14 cellular contexts compared by ENCODE assay signal in the genomic region with DNA sequence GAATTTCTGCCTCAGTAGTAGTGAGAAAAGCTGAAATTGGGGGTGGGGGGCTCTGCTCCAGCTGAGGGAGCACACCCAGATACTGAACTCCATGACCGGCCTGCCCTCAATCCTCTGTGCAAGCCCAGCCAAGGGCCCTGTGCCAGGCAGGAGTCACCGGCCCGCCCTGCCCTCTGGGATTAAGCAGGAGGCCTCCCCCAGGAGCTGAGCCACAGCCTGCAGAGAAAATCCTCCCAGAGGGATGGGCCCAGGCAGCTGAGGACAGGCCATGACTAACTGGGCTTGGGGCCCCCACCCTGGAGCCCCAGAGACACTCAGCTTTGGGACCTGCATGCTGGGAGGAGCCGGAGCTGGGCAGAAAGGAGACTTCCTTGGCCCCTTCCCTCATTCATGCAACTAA. TPM values are rescaled to one million over a fixed set of nuclear protein-coding genes. Genes with fewer than 3 reads are reported as not detected.
A peak's percentile ranks its signal among the peaks of the same experiment; 100 is the strongest.
DNase-seq lines count a peak whose midpoint lies in the region; ATAC-seq and TF ChIP-seq lines count a peak whose summit lies in the region.
"Had no signal": no experiment of that assay in that cellular context is flagged by ENCODE, and none has a peak within 500 bp of the region (broad histone marks: within the 10 kb centered on the region; RNA-seq: fewer than 3 reads in every experiment).

No MANE protein-coding gene starts in this region.

- DNase-seq in Right ventricle myocardium inferior (ENCODE audit: missing footprints) = peak; percentile 80
- no peak for DNase-seq in cardiac septum (ENCODE audit: low spot score)
- peak; percentile 84 for DNase-seq in epithelial cell of prostate (ENCODE audit: low read depth, low spot score)
- DNase-seq in mesenchymal stem cell = peak; percentile 26
- no peak for DNase-seq in NCI-H146 (lab: John Stamatoyannopoulos, UW)
- no peak for DNase-seq in activated CD4-positive, alpha-beta T cell treated with anti-CD3 and anti-CD28 coated beads, Interleukin-2, amount 50 U/mL, for 48 hours
- DNase-seq in type B pancreatic cell (ENCODE audit: extremely low spot score, unreplicated experiment) = no peak
- no peak for DNase-seq in NCI-H748 (lab: John Stamatoyannopoulos, UW; ENCODE audit: unreplicated experiment)
- DNase-seq: activated CD4-positive, CD25-positive, alpha-beta regulatory T cell; caudate nucleus; mesendoderm; RPMI8226 had no signal

- no peak overlapping the region for H3K23ac ChIP-seq in mesenchymal stem cell (ENCODE audit: low read length in 2 of 2)

- no peak overlapping the region for H2BK120ac ChIP-seq in mesenchymal stem cell (ENCODE audit: low read depth, low read length)

- H3K4me2 ChIP-seq in mesenchymal stem cell (ENCODE audit: low read length, poor library complexity, severe bottlenecking) = no peak overlapping the region

- no peak overlapping the region for H2AFZ ChIP-seq in mesenchymal stem cell (ENCODE audit: low read depth, low read length)

- intact Hi-C loops in Right ventricle myocardium inferior (cut with DNase I) = no loop called here
- intact Hi-C loops in cardiac septum (cut with DNase I) = no loop called here

- TF ChIP-seq CTCF in type B pancreatic cell (conservative IDR thresholded peaks at IDR 0.05) = no peak

- no peak overlapping the region for H3K14ac ChIP-seq in mesenchymal stem cell (ENCODE audit: low read length in 2 of 2)

- ATAC-seq in Right ventricle myocardium inferior = peak; percentile 57
- ATAC-seq: sciatic nerve had no signal

- H3K27ac ChIP-seq in epithelial cell of prostate (peak overlapping the region; percentile 59), mesenchymal stem cell (ENCODE audit: low read length, poor library complexity, severe bottlenecking) (no peak overlapping the region)

- no peak overlapping the region for H2BK12ac ChIP-seq in mesenchymal stem cell (ENCODE audit: low read length in 2 of 2)

- no peak overlapping the region for H3K18ac ChIP-seq in mesenchymal stem cell (ENCODE audit: low read depth in 1 of 2, low read length in 2 of 2)

- no peak overlapping the region for H3K4me3 Mint-ChIP-seq in type B pancreatic cell

- no peak overlapping the region for H3K27ac Mint-ChIP-seq in type B pancreatic cell
- H3K27ac Mint-ChIP-seq: IgD-negative memory B cell had no signal

- 83% methylated on average over 4 of the region's 4 CpGs for WGBS in mesenchymal stem cell

- H4K91ac ChIP-seq in mesenchymal stem cell (ENCODE audit: low read length) = no peak overlapping the region

- no peak overlapping the region for H3K4me3 ChIP-seq in mesenchymal stem cell (ENCODE audit: insufficient read depth in 1 of 2, low read depth in 1 of 2, low read length in 2 of 2)

- H3K79me1 ChIP-seq in mesenchymal stem cell (replicated peaks; ENCODE audit: low read length, poor library complexity, severe bottlenecking) = peaks cover 38% of the 10 kb centered on the region

- no peaks in the 10 kb centered on the region for H3K27me3 ChIP-seq in mesenchymal stem cell (ENCODE audit: control insufficient read depth in 1 of 2, insufficient read depth in 1 of 2, low read length in 2 of 2)

- H3K36me3 Mint-ChIP-seq in type B pancreatic cell = no peaks in the 10 kb centered on the region
- H3K36me3 Mint-ChIP-seq: IgD-negative memory B cell had no signal

- H3K9me3 ChIP-seq in mesenchymal stem cell (ENCODE audit: control insufficient read depth, low read length) = no peaks in the 10 kb centered on the region

- peaks cover 0 to 45% of the 10 kb centered on the region in 2 experiments for H3K36me3 ChIP-seq in mesenchymal stem cell (ENCODE audit: control insufficient read depth in 1 of 2, insufficient read depth in 2 of 2, low read depth in 1 of 2, low read length in 2 of 2)

- no peaks in the 10 kb centered on the region for H3K9me3 Mint-ChIP-seq in type B pancreatic cell
- H3K9me3 Mint-ChIP-seq: IgD-negative memory B cell had no signal

- peaks cover 30% of the 10 kb centered on the region for H3K27me3 Mint-ChIP-seq in type B pancreatic cell

- H3K9ac ChIP-seq in mesenchymal stem cell (ENCODE audit: low read length) = no peak overlapping the region

- peaks cover 53% of the 10 kb centered on the region for H3K4me1 Mint-ChIP-seq in type B pancreatic cell (ENCODE audit: unreplicated experiment)

- no peak overlapping the region for H2BK5ac ChIP-seq in mesenchymal stem cell (ENCODE audit: low read depth, low read length, poor library complexity, severe bottlenecking)

- H3K4me1 ChIP-seq in mesenchymal stem cell (ENCODE audit: control insufficient read depth, insufficient read depth, low read depth, low read length) = peaks cover 56% of the 10 kb centered on the region

- H2BK15ac ChIP-seq in mesenchymal stem cell (ENCODE audit: low read depth, poor library complexity, severe bottlenecking) = no peak overlapping the region

- no peak overlapping the region for H2AK5ac ChIP-seq in mesenchymal stem cell (ENCODE audit: low read length, severe bottlenecking)

- no peak overlapping the region for H4K8ac ChIP-seq in mesenchymal stem cell (ENCODE audit: low read length)

- no peak overlapping the region for H3K4ac ChIP-seq in mesenchymal stem cell (ENCODE audit: low read depth in 1 of 2, low read length in 2 of 2)

RNA-seq across cellular contexts. Expression of gene MN1, which starts 48.8 kb away (rescaled TPM):
- total RNA-seq in Right ventricle myocardium inferior (5.3 TPM), cardiac septum (6.4 TPM), type B pancreatic cell (ENCODE audit: low replicate concordance) (1.7 and 17.0 TPM in 2 replicates)
- polyA plus RNA-seq in mesenchymal stem cell (2013, experiment 1 of 2) = 8.0 TPM
- 6.6 TPM for polyA plus RNA-seq in mesenchymal stem cell (2013, experiment 2 of 2)
- polyA plus RNA-seq: IgD-negative memory B cell had no signal

Comparison
In these comparisons a context has a peak if more than half of its experiments do, and no peak if none do; other contexts are left out.
1. DNase-seq: peak in Right ventricle myocardium inferior (single experiment), epithelial cell of prostate (single experiment) and mesenchymal stem cell (single experiment); none in cardiac septum (single experiment), NCI-H146 (single experiment), activated CD4-positive, alpha-beta T cell treated with anti-CD3 and anti-CD28 coated beads, Interleukin-2, amount 50 U/mL, for 48 hours (0 of 2), type B pancreatic cell (single experiment) and NCI-H748 (single experiment).